In genomic region chr1:229848762-229849677, GRCh38 we compare ENCODE assay signal across 9 cellular contexts.
A peak's percentile ranks its signal among the peaks of the same experiment; 100 is the strongest.
DNase-seq lines count a peak whose midpoint lies in the region; ATAC-seq and TF ChIP-seq lines count a peak whose summit lies in the region.
"Had no signal": no experiment of that assay in that cellular context is flagged by ENCODE, and none has a peak within 500 bp of the region (broad histone marks: within the 10 kb centered on the region; RNA-seq: fewer than 3 reads in every experiment).

No MANE protein-coding gene starts in this region.

- H3K27ac ChIP-seq in mesenchymal stem cell (ENCODE audit: low read length, poor library complexity, severe bottlenecking) (no peak overlapping the region), prostate gland (no peak overlapping the region)
- H3K27ac ChIP-seq: BLaER1 had no signal

- H3K27me3 ChIP-seq in adipocyte (replicated peaks; ENCODE audit: control insufficient read depth, insufficient read depth, low read length): peaks cover 16% of the 10 kb centered on the region
- H3K27me3 ChIP-seq in mesenchymal stem cell (ENCODE audit: control insufficient read depth in 1 of 2, insufficient read depth in 1 of 2, low read length in 2 of 2): peaks cover 21 to 23% of the 10 kb centered on the region in 2 experiments
- H3K27me3 ChIP-seq in prostate gland (replicated peaks; ENCODE audit: insufficient read depth): no peaks in the 10 kb centered on the region
- H3K27me3 ChIP-seq: BLaER1 had no signal

- no peak overlapping the region for H2BK120ac ChIP-seq in mesenchymal stem cell (ENCODE audit: low read depth, low read length)

- ATAC-seq in GM21526 (IDR thresholded peaks at IDR 0.05; ENCODE audit: low FRiP score, unreplicated experiment): no peak
- ATAC-seq in GM21576 (IDR thresholded peaks at IDR 0.05; ENCODE audit: unreplicated experiment): no peak

- no peak overlapping the region for H2AK5ac ChIP-seq in mesenchymal stem cell (ENCODE audit: low read length, severe bottlenecking)

- no peaks in the 10 kb centered on the region for H3K36me3 ChIP-seq in adipocyte (ENCODE audit: control insufficient read depth, insufficient read depth, low read length, severe bottlenecking)
- no peaks in the 10 kb centered on the region for H3K36me3 ChIP-seq in mesenchymal stem cell (ENCODE audit: control insufficient read depth in 1 of 2, insufficient read depth in 2 of 2, low read depth in 1 of 2, low read length in 2 of 2)
- no peaks in the 10 kb centered on the region for H3K36me3 ChIP-seq in prostate gland
- H3K36me3 ChIP-seq: BLaER1 had no signal

- H3K79me1 ChIP-seq in mesenchymal stem cell (replicated peaks; ENCODE audit: low read length, poor library complexity, severe bottlenecking): no peaks in the 10 kb centered on the region

- H3K9me3 ChIP-seq in adipocyte (ENCODE audit: control insufficient read depth, low read length) (no peaks in the 10 kb centered on the region), mesenchymal stem cell (ENCODE audit: control insufficient read depth, low read length) (no peaks in the 10 kb centered on the region), prostate gland (no peaks in the 10 kb centered on the region)
- H3K9me3 ChIP-seq: BLaER1 had no signal

- intact Hi-C loops in prostate gland (cut with DNase I): no loop called here

- H3K4me2 ChIP-seq in mesenchymal stem cell (ENCODE audit: low read length, poor library complexity, severe bottlenecking): no peak overlapping the region
- H3K4me2 ChIP-seq: BLaER1 had no signal

- H3K9ac ChIP-seq in adipocyte (ENCODE audit: low read length): no peak overlapping the region
- H3K9ac ChIP-seq in mesenchymal stem cell (ENCODE audit: low read length): no peak overlapping the region
- H3K9ac ChIP-seq: BLaER1 had no signal

- no peak overlapping the region for H3K18ac ChIP-seq in mesenchymal stem cell (ENCODE audit: low read depth in 1 of 2, low read length in 2 of 2)

- no peak for TF ChIP-seq POLR2A in NB4 (IDR thresholded peaks at IDR 0.05; ENCODE audit: extremely low read depth, insufficient read length)
- TF ChIP-seq POLR2A in prostate gland (IDR thresholded peaks at IDR 0.05): no peak

- H3K4me3 ChIP-seq in NB4 (ENCODE audit: low read depth, low read length) (no peak overlapping the region), adipocyte (ENCODE audit: low read length) (no peak overlapping the region), mesenchymal stem cell (ENCODE audit: insufficient read depth in 1 of 2, low read depth in 1 of 2, low read length in 2 of 2) (no peak overlapping the region), prostate gland (no peak overlapping the region)
- H3K4me3 ChIP-seq: BLaER1 had no signal

- H4K91ac ChIP-seq in mesenchymal stem cell (ENCODE audit: low read length): no peak overlapping the region

- TF ChIP-seq CTCF in NB4 (IDR thresholded peaks at IDR 0.05; ENCODE audit: low read depth, low read length) (peak; percentile 55), prostate gland (IDR thresholded peaks at IDR 0.05) (peak in 2 of 4 experiments; percentile 12 to 25)

- no peak overlapping the region for H2AFZ ChIP-seq in mesenchymal stem cell (ENCODE audit: low read depth, low read length)

- no peak overlapping the region for H4K8ac ChIP-seq in mesenchymal stem cell (ENCODE audit: low read length)

- DNase-seq in NCI-H1105 treated with DMSO at 0.1 percent for 48 hours (lab: John Stamatoyannopoulos, UW) (peak; percentile 63), NCI-H1105 (lab: John Stamatoyannopoulos, UW) (no peak), NB4 (ENCODE audit: low read depth) (peak; percentile 44), adipocyte (ENCODE audit: low read depth) (peak; percentile 15), mesenchymal stem cell (peak; percentile 16), prostate gland (ENCODE audit: low spot score) (no peak)

- no peak overlapping the region for H2BK15ac ChIP-seq in mesenchymal stem cell (ENCODE audit: low read depth, poor library complexity, severe bottlenecking)

- 88% methylated on average over 8 of the region's 9 CpGs for WGBS in mesenchymal stem cell
- WGBS in prostate gland: 82% methylated on average over 9 of the region's 9 CpGs

- no peak overlapping the region for H3K23ac ChIP-seq in mesenchymal stem cell (ENCODE audit: low read length in 2 of 2)

- H3K4ac ChIP-seq in mesenchymal stem cell (ENCODE audit: low read depth in 1 of 2, low read length in 2 of 2): no peak overlapping the region

- H3K4me1 ChIP-seq in adipocyte (ENCODE audit: control insufficient read depth, insufficient read depth, low read length) (peaks cover 10% of the 10 kb centered on the region), mesenchymal stem cell (ENCODE audit: control insufficient read depth, insufficient read depth, low read depth, low read length) (no peaks in the 10 kb centered on the region), prostate gland (replicated peaks) (peaks cover 4% of the 10 kb centered on the region)

- no peak overlapping the region for H2BK12ac ChIP-seq in mesenchymal stem cell (ENCODE audit: low read length in 2 of 2)

- H3K14ac ChIP-seq in mesenchymal stem cell (ENCODE audit: low read length in 2 of 2): no peak overlapping the region

- H2BK5ac ChIP-seq in mesenchymal stem cell (ENCODE audit: low read depth, low read length, poor library complexity, severe bottlenecking): no peak overlapping the region

Comparison
In these comparisons a context has a peak if more than half of its experiments do, and no peak if none do; other contexts are left out.
1. DNase-seq: peak in NCI-H1105 treated with DMSO at 0.1 percent for 48 hours (single experiment), NB4 (single experiment), adipocyte (single experiment) and mesenchymal stem cell (single experiment); none in NCI-H1105 (single experiment) and prostate gland (single experiment).